Comparison of ENCODE assay signal across 8 cellular contexts in the genomic region with DNA sequence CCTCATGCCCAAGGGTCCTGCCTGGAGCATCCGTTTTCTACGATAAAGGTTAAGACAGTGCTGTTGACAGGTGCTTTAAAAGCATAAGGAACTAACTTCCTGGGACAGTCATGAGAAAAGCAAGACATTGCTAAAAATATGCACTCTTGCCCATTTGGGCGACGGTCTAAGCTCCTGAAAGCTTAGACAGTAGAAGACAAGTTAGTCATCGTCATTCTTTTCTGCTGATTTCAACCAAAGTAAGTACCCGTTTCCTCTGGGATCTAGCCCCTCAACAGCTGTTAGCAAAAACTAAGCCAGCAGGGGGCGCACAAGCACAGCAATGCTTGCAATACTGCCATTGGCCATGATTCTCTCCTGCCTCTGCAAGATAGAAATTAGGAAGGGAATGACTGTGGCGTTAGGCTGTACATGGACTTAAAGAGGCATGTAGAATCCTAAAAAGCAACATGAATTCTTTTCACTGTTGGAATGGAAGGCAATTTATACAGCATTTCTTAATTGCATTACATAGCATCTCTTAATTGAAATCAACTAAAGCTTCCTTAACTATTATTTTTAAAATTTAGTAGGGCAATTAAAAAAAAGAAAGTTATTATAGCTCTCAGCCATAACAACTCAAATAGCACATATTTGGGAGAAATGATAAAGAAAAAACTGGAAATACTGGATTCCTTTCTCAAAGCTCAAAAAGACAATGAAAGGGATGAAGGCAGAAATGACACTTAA.
A peak's percentile ranks its signal among the peaks of the same experiment; 100 is the strongest.
DNase-seq lines count a peak whose midpoint lies in the region; ATAC-seq and TF ChIP-seq lines count a peak whose summit lies in the region.

No MANE protein-coding gene starts in this region.

- no peaks in the 10 kb centered on the region for H3K4me1 Mint-ChIP-seq in brain

- TF ChIP-seq CTCF in brain (conservative IDR thresholded peaks at IDR 0.05) = peak; percentile 97 to 98

- H3K4me3 Mint-ChIP-seq in brain = no peak overlapping the region

- H3K27me3 Mint-ChIP-seq in brain = peaks cover 78% of the 10 kb centered on the region

- H3K27ac Mint-ChIP-seq in brain = no peak overlapping the region

- peak; percentile 72 for ATAC-seq in HG03095 (IDR thresholded peaks at IDR 0.05; ENCODE audit: unreplicated experiment)

- H3K36me3 Mint-ChIP-seq in brain = no peaks in the 10 kb centered on the region

- peak; percentile 66 for DNase-seq in NK-92 treated with Interleukin-12 subunit alpha and Interleukin-12 subunit beta, amount 100 ng/mL, for 24 hours (lab: John Stamatoyannopoulos, UW)
- DNase-seq in NK-92 (lab: John Stamatoyannopoulos, UW; ENCODE audit: unreplicated experiment) = no peak
- DNase-seq in NCI-H2171 (lab: John Stamatoyannopoulos, UW) = peak; percentile 87
- DNase-seq in UCSD-AML1 (lab: John Stamatoyannopoulos, UW; ENCODE audit: unreplicated experiment) = peak; percentile 85
- DNase-seq in iPS-NIHi7 (ENCODE audit: extremely low spot score) = peak; percentile 90
- peak; percentile 89 for DNase-seq in stimulated activated CD4-positive, alpha-beta T cell treated with anti-CD3 and anti-CD28 coated beads, Interleukin-12 subunit alpha, Interleukin-12 subunit beta, amount 100 ng/mL, for 4 hours

- H3K9me3 Mint-ChIP-seq in brain = no peaks in the 10 kb centered on the region
